In genomic region chr19:19062454-19063182, GRCh38 we compare ENCODE assay signal across 8 cellular contexts. TPM values are rescaled to one million over a fixed set of nuclear protein-coding genes. Genes with fewer than 3 reads are reported as not detected.
DNase-seq lines count a peak whose midpoint lies in the region; ATAC-seq, FAIRE-seq and TF ChIP-seq lines count a peak whose summit lies in the region.

No MANE protein-coding gene starts in this region.

- H3K27me3 Mint-ChIP-seq in activated naive CD8-positive, alpha-beta T cell, result no peaks in the 10 kb centered on the region

- FAIRE-seq in keratinocyte (lab: Jason Lieb, UNC) (peak; percentile 67), GM19239 (lab: Jason Lieb, UNC) (no peak)

- peak overlapping the region; percentile 89 for H3K4me3 Mint-ChIP-seq in activated naive CD8-positive, alpha-beta T cell

- H3K9me1 ChIP-seq in keratinocyte (ENCODE audit: control insufficient read depth, extremely low read depth, insufficient read depth, low read length), result peaks cover 2% of the 10 kb centered on the region

- peak overlapping the region; percentile 90 for H3K4me2 ChIP-seq in Loucy (ENCODE audit: low read depth, low read length, poor library complexity, severe bottlenecking)
- peak overlapping the region; percentile 81 for H3K4me2 ChIP-seq in keratinocyte (ENCODE audit: control insufficient read depth, extremely low read depth, insufficient read depth, low read depth, low read length)

- peaks cover 35% of the 10 kb centered on the region for H3K4me1 Mint-ChIP-seq in activated naive CD8-positive, alpha-beta T cell (ENCODE audit: low read depth)

- H3K36me3 ChIP-seq in Loucy (ENCODE audit: insufficient read depth, low read length), result peaks cover 5% of the 10 kb centered on the region; the same call in 1 of the 2 replicates
- H3K36me3 ChIP-seq in keratinocyte (ENCODE audit: control insufficient read depth in 2 of 2, extremely low read depth in 1 of 2, insufficient read depth in 2 of 2, low read length in 2 of 2), result peaks cover 6 to 9% of the 10 kb centered on the region in 2 experiments

- H4K20me1 ChIP-seq in Loucy (ENCODE audit: insufficient read depth, low read length, poor library complexity, severe bottlenecking) (peaks cover 3% of the 10 kb centered on the region), keratinocyte (ENCODE audit: control insufficient read depth, extremely low read depth, insufficient read depth, low read length) (no peaks in the 10 kb centered on the region)

- H3K4me3 ChIP-seq in Loucy (ENCODE audit: low read length, poor library complexity, severe bottlenecking), result peak overlapping the region; percentile 83
- peak overlapping the region in 1 of 3 experiments; percentile 55 for H3K4me3 ChIP-seq in keratinocyte (ENCODE audit: control insufficient read depth in 2 of 3, extremely low read depth in 1 of 3, insufficient read depth in 2 of 3, low read depth in 1 of 3, low read length in 3 of 3)

- no peaks in the 10 kb centered on the region for H3K9me3 Mint-ChIP-seq in activated naive CD8-positive, alpha-beta T cell (ENCODE audit: low read depth)

- H2AFZ ChIP-seq in Loucy (ENCODE audit: low read length), result peak overlapping the region; percentile 28; the same call in 1 of the 2 replicates
- H2AFZ ChIP-seq in keratinocyte (ENCODE audit: control insufficient read depth, low read length), result no peak overlapping the region

- peaks cover 30% of the 10 kb centered on the region for H3K79me2 ChIP-seq in Loucy (ENCODE audit: insufficient read depth, low read length)
- H3K79me2 ChIP-seq in keratinocyte (ENCODE audit: control insufficient read depth, insufficient read depth, low read length), result no peaks in the 10 kb centered on the region

- H3K9me2 ChIP-seq in Loucy (replicated peaks; ENCODE audit: low read depth, low read length), result no peaks in the 10 kb centered on the region

- no peak for ATAC-seq in HG02763 (IDR thresholded peaks at IDR 0.05; ENCODE audit: unreplicated experiment)

- H3K27ac ChIP-seq in keratinocyte (ENCODE audit: control insufficient read depth, insufficient read depth, low read length), result no peak overlapping the region

- dilution Hi-C loops in keratinocyte (cut with MboI; ENCODE audit: extremely low pct_ligation_motif_present, low sequenced_read_pairs), result no loop called here

- H3K27me3 ChIP-seq in Loucy (ENCODE audit: insufficient read depth, low read length, poor library complexity, severe bottlenecking), result no peaks in the 10 kb centered on the region
- peaks cover 2% of the 10 kb centered on the region for H3K27me3 ChIP-seq in keratinocyte (ENCODE audit: control insufficient read depth, extremely low read depth, insufficient read depth, low read length)

- DNase-seq in COLO668 (lab: John Stamatoyannopoulos, UW; ENCODE audit: unreplicated experiment) (peak; percentile 51), keratinocyte (ENCODE audit: low read depth, low spot score) (no peak), activated gamma-delta T cell treated with Interleukin-2 at 50 U/mL for 16 hours (no peak), GM19239 (ENCODE audit: insufficient read length, low spot score) (no peak)
- peak; percentile 52 for DNase-seq in stimulated activated CD8-positive, alpha-beta memory T cell treated with anti-CD3 and anti-CD28 coated beads, Interleukin-4, amount 100 ng/mL, for 48 hours

- H3K27ac Mint-ChIP-seq in activated naive CD8-positive, alpha-beta T cell, result peak overlapping the region; percentile 94

- H3K9ac ChIP-seq in Loucy (ENCODE audit: low read depth, low read length, poor library complexity, severe bottlenecking) (peak overlapping the region; percentile 68), keratinocyte (ENCODE audit: control insufficient read depth, extremely low read depth, insufficient read depth, low read length) (no peak overlapping the region)

- peaks cover 46% of the 10 kb centered on the region for H3K4me1 ChIP-seq in Loucy (ENCODE audit: insufficient read depth, low read length, poor library complexity, severe bottlenecking)
- peaks cover 6% of the 10 kb centered on the region for H3K4me1 ChIP-seq in keratinocyte (ENCODE audit: control insufficient read depth, extremely low read depth, insufficient read depth, low read length)

- H3F3A ChIP-seq in Loucy (ENCODE audit: low read depth), result 0 out of 2 replicates have a peak, but pooled peaks cover 4% of the 10 kb centered on the region

- H3K9me3 ChIP-seq in Loucy (ENCODE audit: insufficient read depth, low read depth, low read length) (no peaks in the 10 kb centered on the region), keratinocyte (ENCODE audit: control insufficient read depth, low read depth, low read length) (no peaks in the 10 kb centered on the region)

- no peak for TF ChIP-seq CTCF in Loucy (conservative IDR thresholded peaks at IDR 0.05; ENCODE audit: low read length)
- no peak for TF ChIP-seq CTCF in keratinocyte (optimal IDR thresholded peaks at IDR 0.05 in 1 of 3, IDR thresholded peaks at IDR 0.05 in 1 of 3, conservative IDR thresholded peaks at IDR 0.05 in 1 of 3; ENCODE audit: extremely low read depth in 1 of 3, insufficient read depth in 2 of 3, low read length in 3 of 3)

- H3K36me3 Mint-ChIP-seq in activated naive CD8-positive, alpha-beta T cell, result peaks cover 2% of the 10 kb centered on the region

RNA-seq across cellular contexts. Expression of gene SLC25A42, which starts 1.2 kb away (rescaled TPM):
- 1.2 to 2.2 TPM (median 1.9 TPM) in 3 replicates for polyA plus RNA-seq in keratinocyte
- 0.49 TPM for polyA plus RNA-seq in keratinocyte (2011; ENCODE audit: low read depth)
- 1.7 and 2.6 TPM in 2 replicates for polyA plus RNA-seq in keratinocyte (2011; cell fraction: cytosol; rRNA removed)
- polyA plus RNA-seq in keratinocyte (2011; cell fraction: nucleus; rRNA removed), result 3.7 and 6.0 TPM in 2 replicates
- polyA plus RNA-seq in keratinocyte (2012; ENCODE audit: low replicate concordance), result 1.6 and 3.0 TPM in 2 replicates
- 1.7 to 3.7 TPM (median 3.4 TPM) in 3 replicates for polyA minus RNA-seq in keratinocyte
- 1.2 TPM for polyA minus RNA-seq in keratinocyte (2011; cell fraction: cytosol; rRNA and poly(A)+ RNA removed)
- 2.0 and 2.9 TPM in 2 replicates for polyA minus RNA-seq in keratinocyte (2011; cell fraction: nucleus; rRNA and poly(A)+ RNA removed)

RNA-seq across cellular contexts. Expression of gene ARMC6, which starts 29.2 kb away (rescaled TPM):
- polyA plus RNA-seq in keratinocyte, result 23.8 to 32.7 TPM (median 30.7 TPM) in 3 replicates
- polyA plus RNA-seq in keratinocyte (2011; ENCODE audit: low read depth), result 12.2 TPM
- 24.1 and 37.6 TPM in 2 replicates for polyA plus RNA-seq in keratinocyte (2011; cell fraction: cytosol; rRNA removed)
- 27.1 and 37.3 TPM in 2 replicates for polyA plus RNA-seq in keratinocyte (2011; cell fraction: nucleus; rRNA removed)
- 15.3 and 37.1 TPM in 2 replicates for polyA plus RNA-seq in keratinocyte (2012; ENCODE audit: low replicate concordance)
- 36.4 to 68.3 TPM (median 43.0 TPM) in 3 replicates for polyA minus RNA-seq in keratinocyte
- 58.5 TPM for polyA minus RNA-seq in keratinocyte (2011; cell fraction: cytosol; rRNA and poly(A)+ RNA removed)
- 20.7 and 24.2 TPM in 2 replicates for polyA minus RNA-seq in keratinocyte (2011; cell fraction: nucleus; rRNA and poly(A)+ RNA removed)

RNA-seq across cellular contexts. Expression of gene SUGP2, which starts 29.3 kb away (rescaled TPM):
- 39.6 to 57.9 TPM (median 51.2 TPM) in 3 replicates for polyA plus RNA-seq in keratinocyte
- polyA plus RNA-seq in keratinocyte (2011; ENCODE audit: low read depth), result 10.5 TPM
- 21.1 and 25.1 TPM in 2 replicates for polyA plus RNA-seq in keratinocyte (2011; cell fraction: cytosol; rRNA removed)
- polyA plus RNA-seq in keratinocyte (2011; cell fraction: nucleus; rRNA removed), result 222 and 229 TPM in 2 replicates
- polyA plus RNA-seq in keratinocyte (2012; ENCODE audit: low replicate concordance), result 31.8 and 38.0 TPM in 2 replicates
- 18.2 to 32.5 TPM (median 22.3 TPM) in 3 replicates for polyA minus RNA-seq in keratinocyte
- 12.1 TPM for polyA minus RNA-seq in keratinocyte (2011; cell fraction: cytosol; rRNA and poly(A)+ RNA removed)
- polyA minus RNA-seq in keratinocyte (2011; cell fraction: nucleus; rRNA and poly(A)+ RNA removed), result 32.5 and 51.0 TPM in 2 replicates

Comparison
In these comparisons a context has a peak if more than half of its experiments do, and no peak if none do; other contexts are left out.
1. DNase-seq: peak in COLO668 (single experiment) and stimulated activated CD8-positive, alpha-beta memory T cell treated with anti-CD3 and anti-CD28 coated beads, Interleukin-4, amount 100 ng/mL, for 48 hours (single experiment); none in keratinocyte (single experiment), activated gamma-delta T cell treated with Interleukin-2 at 50 U/mL for 16 hours (single experiment) and GM19239 (single experiment).